Comparison of ENCODE assay signal across 1 cellular context in genomic region chr9:95025213-95026170, GRCh38.
TF ChIP-seq lines count a peak whose summit lies in the region.

No MANE protein-coding gene starts in this region.

TF ChIP-seq in HEK293, 187 proteins besides CTCF, POLR2A, EP300 and RAD21 (continued from another document):
- no peak for TF ChIP-seq ZNF280C (tag by site-specific recombination; IDR thresholded peaks at IDR 0.05)
- TF ChIP-seq HIC1 (tag by site-specific recombination; IDR thresholded peaks at IDR 0.05): peak; percentile 53; the same call in 1 of the 2 replicates
- peak; percentile 50; the same call in 1 of the 2 replicates for TF ChIP-seq KLF10 (tag by site-specific recombination; IDR thresholded peaks at IDR 0.05)
- TF ChIP-seq SP7 (tag by site-specific recombination; IDR thresholded peaks at IDR 0.05): peak; percentile 68
- 0 out of 2 replicates have a peak, but pooled peaks have one; percentile 23 for TF ChIP-seq IKZF3 (tag by site-specific recombination; IDR thresholded peaks at IDR 0.05)
- 0 out of 2 replicates have a peak, but pooled peaks have one; percentile 48 for TF ChIP-seq BCL11B (tag by site-specific recombination; IDR thresholded peaks at IDR 0.05; ENCODE audit: low read depth)
- TF ChIP-seq ZBTB17 (tag by site-specific recombination; IDR thresholded peaks at IDR 0.05): peak; percentile 72
- TF ChIP-seq ATF2 (tag by site-specific recombination; IDR thresholded peaks at IDR 0.05; ENCODE audit: low read depth): peak; percentile 69
- TF ChIP-seq GLIS1 (tag by site-specific recombination; IDR thresholded peaks at IDR 0.05): peak; percentile 96
- peak; percentile 37; the same call in 1 of the 2 replicates for TF ChIP-seq TRIM28 (IDR thresholded peaks at IDR 0.05; ENCODE audit: borderline replicate concordance, low read length)
- TF ChIP-seq ZIC2 (tag by site-specific recombination; IDR thresholded peaks at IDR 0.05): peak; percentile 37; the same call in 1 of the 2 replicates
- 0 out of 2 replicates have a peak, but pooled peaks have one; percentile 32 for TF ChIP-seq ZSCAN30 (tag by site-specific recombination; IDR thresholded peaks at IDR 0.05)
- peak; percentile 32 for TF ChIP-seq ZFHX2 (tag by site-specific recombination; conservative IDR thresholded peaks at IDR 0.05)
- no peak for TF ChIP-seq ZNF140 (tag by site-specific recombination; IDR thresholded peaks at IDR 0.05)
- no peak for TF ChIP-seq ZSCAN4 (tag by site-specific recombination; IDR thresholded peaks at IDR 0.05)
- peak; percentile 42; the same call in 1 of the 2 replicates for TF ChIP-seq PATZ1 (tag by site-specific recombination; IDR thresholded peaks at IDR 0.05)
- peak; percentile 54; the same call in 1 of the 2 replicates for TF ChIP-seq ZNF843 (tag by site-specific recombination; IDR thresholded peaks at IDR 0.05)
- 0 out of 2 replicates have a peak, but pooled peaks have one; percentile 27 for TF ChIP-seq TSHZ1 (tag by site-specific recombination; IDR thresholded peaks at IDR 0.05; ENCODE audit: borderline replicate concordance)
- TF ChIP-seq ZXDB (tag by site-specific recombination; IDR thresholded peaks at IDR 0.05): no peak; the same call in none of the 2 replicates
- TF ChIP-seq ZNF10 (tag by site-specific recombination; IDR thresholded peaks at IDR 0.05): no peak
- peak; percentile 48; the same call in 1 of the 2 replicates for TF ChIP-seq OSR2 (tag by site-specific recombination; IDR thresholded peaks at IDR 0.05)
- TF ChIP-seq ZNF639 (tag by site-specific recombination; IDR thresholded peaks at IDR 0.05): 0 out of 2 replicates have a peak, but pooled peaks have one; percentile 22
- TF ChIP-seq ZNF704 (tag by site-specific recombination; IDR thresholded peaks at IDR 0.05): no peak
- peak; percentile 72 for TF ChIP-seq ZNF600 (tag by site-specific recombination; IDR thresholded peaks at IDR 0.05)
- peak; percentile 95 for TF ChIP-seq PRDM6 (tag by site-specific recombination; IDR thresholded peaks at IDR 0.05)
- no peak for TF ChIP-seq ZNF324 (tag by site-specific recombination; IDR thresholded peaks at IDR 0.05)
